9 cellular contexts compared by ENCODE assay signal in genomic region chr7:50791921-50792341, GRCh38. TPM values are rescaled to one million over a fixed set of nuclear protein-coding genes. Genes with fewer than 3 reads are reported as not detected.
DNase-seq lines count a peak whose midpoint lies in the region; ATAC-seq, FAIRE-seq and TF ChIP-seq lines count a peak whose summit lies in the region.
"Had no signal": no experiment of that assay in that cellular context is flagged by ENCODE, and none has a peak within 500 bp of the region (broad histone marks: within the 10 kb centered on the region; RNA-seq: fewer than 3 reads in every experiment).

No MANE protein-coding gene starts in this region.

- H3K27me3 ChIP-seq in astrocyte (ENCODE audit: insufficient read depth, low read length): no peaks in the 10 kb centered on the region
- no peaks in the 10 kb centered on the region for H3K27me3 ChIP-seq in left lung

- H3K9me3 ChIP-seq in astrocyte (ENCODE audit: insufficient read depth, low read depth, low read length) (no peaks in the 10 kb centered on the region), left lung (no peaks in the 10 kb centered on the region)

- H3K4me3 Mint-ChIP-seq in activated naive CD4-positive, alpha-beta T cell treated with anti-CD3 and anti-CD28 coated beads, Interleukin-2, amount 10 ng/mL, durations not matched to agents 7 days and 5 days: peak overlapping the region; percentile 79
- peak overlapping the region; percentile 95 for H3K4me3 Mint-ChIP-seq in astrocyte (ENCODE audit: unreplicated experiment)
- peak overlapping the region; percentile 95 for H3K4me3 Mint-ChIP-seq in type B pancreatic cell

- intact Hi-C loops in left lung (cut with DNase I): no loop called here

- peak overlapping the region; percentile 90 for H3K4me2 ChIP-seq in astrocyte (ENCODE audit: low read length)

- CTCF ChIA-PET in activated naive CD4-positive, alpha-beta T cell treated with anti-CD3 and anti-CD28 coated beads, Interleukin-2, amount 10 ng/mL, durations not matched to agents 7 days and 5 days (lab: Charles Lee): interaction anchor here (1.0 to 1.5 kb wide), 2 partner anchors 34 to 159 kb away, joined by 3 read pairs; no protein-coding TSS in a partner anchor

- peaks cover 86% of the 10 kb centered on the region for H3K27me3 Mint-ChIP-seq in activated naive CD4-positive, alpha-beta T cell treated with anti-CD3 and anti-CD28 coated beads, Interleukin-2, amount 10 ng/mL, durations not matched to agents 7 days and 5 days
- no peaks in the 10 kb centered on the region for H3K27me3 Mint-ChIP-seq in astrocyte (ENCODE audit: low read depth, unreplicated experiment)
- peaks cover 41% of the 10 kb centered on the region for H3K27me3 Mint-ChIP-seq in type B pancreatic cell

- no peak overlapping the region for H3K27ac Mint-ChIP-seq in activated naive CD4-positive, alpha-beta T cell treated with anti-CD3 and anti-CD28 coated beads, Interleukin-2, amount 10 ng/mL, durations not matched to agents 7 days and 5 days
- H3K27ac Mint-ChIP-seq in astrocyte (ENCODE audit: unreplicated experiment): peak overlapping the region; percentile 97
- H3K27ac Mint-ChIP-seq in type B pancreatic cell: peak overlapping the region; percentile 70

- no peak for FAIRE-seq in astrocyte (lab: Jason Lieb, UNC)
- FAIRE-seq: colon had no signal

- no peak for DNase-seq in activated naive CD4-positive, alpha-beta T cell treated with anti-CD3 and anti-CD28 coated beads, Interleukin-2, amount 10 ng/mL, durations not matched to agents 7 days and 5 days
- DNase-seq in activated naive CD4-positive, alpha-beta T cell treated with anti-CD3 and anti-CD28 coated beads, Interleukin-2, amount 50 U/mL, for 16 hours: no peak
- DNase-seq in astrocyte (ENCODE audit: low read depth): no peak
- DNase-seq in left lung: no peak
- DNase-seq in type B pancreatic cell (ENCODE audit: extremely low spot score, unreplicated experiment): no peak
- DNase-seq in COLO668 (lab: John Stamatoyannopoulos, UW; ENCODE audit: unreplicated experiment): no peak

- TF ChIP-seq CTCF in astrocyte (IDR thresholded peaks at IDR 0.05; ENCODE audit: insufficient read depth, low read depth, low read length): no peak
- TF ChIP-seq CTCF in left lung (IDR thresholded peaks at IDR 0.05): no peak
- no peak for TF ChIP-seq CTCF in type B pancreatic cell (conservative IDR thresholded peaks at IDR 0.05)

- H3K4me1 Mint-ChIP-seq in activated naive CD4-positive, alpha-beta T cell treated with anti-CD3 and anti-CD28 coated beads, Interleukin-2, amount 10 ng/mL, durations not matched to agents 7 days and 5 days: peaks cover 22% of the 10 kb centered on the region
- peaks cover 33% of the 10 kb centered on the region for H3K4me1 Mint-ChIP-seq in astrocyte (ENCODE audit: low read depth, unreplicated experiment)
- peaks cover 3% of the 10 kb centered on the region for H3K4me1 Mint-ChIP-seq in type B pancreatic cell (ENCODE audit: unreplicated experiment)

- peaks cover 3% of the 10 kb centered on the region for H3K9me3 Mint-ChIP-seq in activated naive CD4-positive, alpha-beta T cell treated with anti-CD3 and anti-CD28 coated beads, Interleukin-2, amount 10 ng/mL, durations not matched to agents 7 days and 5 days
- H3K9me3 Mint-ChIP-seq in astrocyte (ENCODE audit: unreplicated experiment) (peaks cover 4% of the 10 kb centered on the region), type B pancreatic cell (peaks cover 3% of the 10 kb centered on the region)

- H4K20me1 ChIP-seq in astrocyte (ENCODE audit: insufficient read depth, low read length): peaks cover 54% of the 10 kb centered on the region

- H3K36me3 ChIP-seq in astrocyte (ENCODE audit: insufficient read depth, low read length): no peaks in the 10 kb centered on the region
- H3K36me3 ChIP-seq in left lung: no peaks in the 10 kb centered on the region

- H3K79me2 ChIP-seq in astrocyte (ENCODE audit: insufficient read depth, low read length): peaks cover 56% of the 10 kb centered on the region

- peak overlapping the region; percentile 93 for H3K9ac ChIP-seq in astrocyte (ENCODE audit: low read length)

- ATAC-seq in left lung (peak; percentile 34), GM18517 (IDR thresholded peaks at IDR 0.05; ENCODE audit: unreplicated experiment) (no peak), GM18873 (IDR thresholded peaks at IDR 0.05; ENCODE audit: low FRiP score, unreplicated experiment) (no peak)

- peak overlapping the region; percentile 95 for H3K4me3 ChIP-seq in astrocyte (ENCODE audit: insufficient read depth, low read depth, low read length)
- H3K4me3 ChIP-seq in left lung: peak overlapping the region; percentile 48 to 65

- H3K4me1 ChIP-seq in astrocyte (ENCODE audit: insufficient read depth, low read length) (peaks cover 21% of the 10 kb centered on the region), left lung (peaks cover 4 to 31% of the 10 kb centered on the region in 2 donors)

- H3K36me3 Mint-ChIP-seq in activated naive CD4-positive, alpha-beta T cell treated with anti-CD3 and anti-CD28 coated beads, Interleukin-2, amount 10 ng/mL, durations not matched to agents 7 days and 5 days: no peaks in the 10 kb centered on the region
- H3K36me3 Mint-ChIP-seq in astrocyte (ENCODE audit: low read depth, unreplicated experiment) (peaks cover 8% of the 10 kb centered on the region), type B pancreatic cell (peaks cover 2% of the 10 kb centered on the region)

- H3K27ac ChIP-seq in astrocyte (ENCODE audit: low read depth, low read length) (peak overlapping the region; percentile 80), left lung (peak overlapping the region; percentile 72 to 80)

- peak overlapping the region; percentile 24 for H2AFZ ChIP-seq in astrocyte (ENCODE audit: low read depth, low read length)

RNA-seq across cellular contexts. Expression of gene GRB10, which starts 9.2 kb away (rescaled TPM):
- 81.9 and 83.8 TPM in 2 replicates for total RNA-seq in astrocyte
- 10 to 100 TPM; 41.1 to 58.3 TPM for total RNA-seq in left lung
- total RNA-seq in type B pancreatic cell (ENCODE audit: low replicate concordance): 18.8 and 42.3 TPM in 2 replicates
